15 cellular contexts compared by ENCODE assay signal in the genomic region with DNA sequence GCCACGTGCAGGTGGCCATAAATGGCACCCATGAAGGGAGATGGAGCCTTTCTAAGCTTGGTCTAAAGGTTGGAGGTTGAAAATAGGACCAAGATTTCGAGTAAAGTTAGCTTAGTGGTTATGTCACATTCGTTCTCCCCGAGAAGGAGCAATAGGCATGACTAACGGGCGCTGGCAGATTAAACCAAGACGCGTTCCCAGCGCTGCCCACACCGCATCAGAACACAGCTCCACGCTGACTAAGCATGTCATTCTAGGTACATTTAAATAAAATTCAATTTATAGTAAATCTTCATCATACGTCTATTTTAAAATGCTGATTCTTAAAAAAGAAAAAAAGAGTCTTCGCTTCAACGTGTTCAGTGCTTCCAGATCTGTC.
DNase-seq lines count a peak whose midpoint lies in the region; TF ChIP-seq lines count a peak whose summit lies in the region.
"Had no signal": no experiment of that assay in that cellular context is flagged by ENCODE, and none has a peak within 500 bp of the region (broad histone marks: within the 10 kb centered on the region; RNA-seq: fewer than 3 reads in every experiment).

No MANE protein-coding gene starts in this region.

- peak in 39 of 61 donors; percentile 3 to 89 (median 25) for DNase-seq in caudate nucleus (lab: John Stamatoyannopoulos, UW)
- no peak for DNase-seq in neural crest cell (ENCODE audit: low read depth, low spot score)
- peak; percentile 25 for DNase-seq in putamen (ENCODE audit: low spot score)
- no peak for DNase-seq in RKO (ENCODE audit: low spot score)
- DNase-seq in stimulated activated CD8-positive, alpha-beta memory T cell treated with anti-CD3 and anti-CD28 coated beads, Interleukin-4, amount 100 ng/mL, for 48 hours: no peak
- no peak for DNase-seq in activated CD4-positive, CD25-positive, alpha-beta regulatory T cell (lab: John Stamatoyannopoulos, UW)
- DNase-seq in HuH-7.5 (ENCODE audit: low spot score): no peak
- DNase-seq: Caco-2; CD4-positive, CD25-positive, alpha-beta regulatory T cell; CD8-positive, alpha-beta T cell; DMS153; DND-41; H9 had no signal

- H3K27ac Mint-ChIP-seq in neural crest cell (ENCODE audit: unreplicated experiment): peak overlapping the region; percentile 19
- H3K27ac Mint-ChIP-seq: CD4-positive, CD25-positive, alpha-beta regulatory T cell; CD8-positive, alpha-beta T cell; GM23338; H9 had no signal

- no peak overlapping the region for H3K27ac ChIP-seq in caudate nucleus (ENCODE audit: low read depth, low read length)
- H3K27ac ChIP-seq: C4-2B had no signal

- no peaks in the 10 kb centered on the region for H3K27me3 Mint-ChIP-seq in neural crest cell (ENCODE audit: low read depth)

- no peak for TF ChIP-seq CTCF in neural crest cell (conservative IDR thresholded peaks at IDR 0.05)

- H3K36me3 Mint-ChIP-seq in neural crest cell (ENCODE audit: low read depth): no peaks in the 10 kb centered on the region
- H3K36me3 Mint-ChIP-seq: CD4-positive, CD25-positive, alpha-beta regulatory T cell; CD8-positive, alpha-beta T cell had no signal

- H3K9me3 Mint-ChIP-seq in neural crest cell: no peaks in the 10 kb centered on the region
- H3K9me3 Mint-ChIP-seq: CD4-positive, CD25-positive, alpha-beta regulatory T cell; CD8-positive, alpha-beta T cell; GM23338; H9 had no signal

- H3K4me3 Mint-ChIP-seq in neural crest cell: no peak overlapping the region
- H3K4me3 Mint-ChIP-seq: CD4-positive, CD25-positive, alpha-beta regulatory T cell; CD8-positive, alpha-beta T cell; GM23338; H9 had no signal

- H3K4me1 Mint-ChIP-seq in neural crest cell: no peaks in the 10 kb centered on the region
- H3K4me1 Mint-ChIP-seq: CD4-positive, CD25-positive, alpha-beta regulatory T cell; GM23338; H9 had no signal

Comparison
In these comparisons a context has a peak if more than half of its experiments do, and no peak if none do; other contexts are left out.
1. DNase-seq: peak in caudate nucleus (39 of 61) and putamen (single experiment); none in neural crest cell (single experiment), RKO (single experiment), stimulated activated CD8-positive, alpha-beta memory T cell treated with anti-CD3 and anti-CD28 coated beads, Interleukin-4, amount 100 ng/mL, for 48 hours (single experiment), activated CD4-positive, CD25-positive, alpha-beta regulatory T cell (0 of 4) and HuH-7.5 (single experiment).